11 cellular contexts compared by ENCODE assay signal in genomic region chr1:20291621-20292020, GRCh38. TPM values are rescaled to one million over a fixed set of nuclear protein-coding genes. Genes with fewer than 3 reads are reported as not detected.
DNase-seq lines count a peak whose midpoint lies in the region; ATAC-seq lines count a peak whose summit lies in the region.
"Had no signal": no experiment of that assay in that cellular context is flagged by ENCODE, and none has a peak within 500 bp of the region (broad histone marks: within the 10 kb centered on the region; RNA-seq: fewer than 3 reads in every experiment).

No MANE protein-coding gene starts in this region.

- peak overlapping the region; percentile 46 for H3K4me3 Mint-ChIP-seq in activated naive CD4-positive, alpha-beta T cell treated with anti-CD3 and anti-CD28 coated beads for 36 hours
- peak overlapping the region; percentile 88 for H3K4me3 Mint-ChIP-seq in T-helper 17 cell
- no peak overlapping the region for H3K4me3 Mint-ChIP-seq in T-helper 2 cell treated with Interferon-gamma antibody and Interleukin-4, amounts not matched to agents 5 μg/mL and 100 μg/mL, for 36 hours

- WGBS in iPS DF 6.9 (ENCODE audit: insufficient coverage, insufficient read length), result no CpG with 5 or more reads among the region's 19 CpGs

- in situ Hi-C loops in ACHN (cut with HindIII; ENCODE audit: low pct_ligation_motif_present, low pct_unique_long_range_greater_than_20kb, low sequenced_read_pairs), result no loop called here

- intact Hi-C loops in activated naive CD4-positive, alpha-beta T cell treated with anti-CD3 and anti-CD28 coated beads for 36 hours (cut with micrococcal nuclease), result no loop called here

- H3K36me3 ChIP-seq in iPS DF 6.9 (ENCODE audit: control insufficient read depth, insufficient read depth, low read length), result no peaks in the 10 kb centered on the region
- H3K36me3 ChIP-seq: gastrocnemius medialis had no signal

- ATAC-seq in T-helper 17 cell, result peak; percentile 55
- ATAC-seq: gastrocnemius medialis had no signal

- no peaks in the 10 kb centered on the region for H3K9me3 Mint-ChIP-seq in activated naive CD4-positive, alpha-beta T cell treated with anti-CD3 and anti-CD28 coated beads for 36 hours
- H3K9me3 Mint-ChIP-seq in T-helper 2 cell treated with Interferon-gamma antibody and Interleukin-4, amounts not matched to agents 5 μg/mL and 100 μg/mL, for 36 hours, result no peaks in the 10 kb centered on the region

- no peak overlapping the region for H3K27ac Mint-ChIP-seq in activated naive CD4-positive, alpha-beta T cell treated with anti-CD3 and anti-CD28 coated beads for 36 hours
- peak overlapping the region; percentile 87 for H3K27ac Mint-ChIP-seq in T-helper 17 cell
- no peak overlapping the region for H3K27ac Mint-ChIP-seq in T-helper 2 cell treated with Interferon-gamma antibody and Interleukin-4, amounts not matched to agents 5 μg/mL and 100 μg/mL, for 36 hours

- H3K9me3 ChIP-seq in T-helper 17 cell (ENCODE audit: control insufficient read depth, low read length, poor library complexity, severe bottlenecking), result no peaks in the 10 kb centered on the region
- H3K9me3 ChIP-seq in iPS DF 6.9 (ENCODE audit: control insufficient read depth, insufficient read depth, low read length), result no peaks in the 10 kb centered on the region
- H3K9me3 ChIP-seq: gastrocnemius medialis had no signal

- peak overlapping the region; percentile 37; the same call in 1 of the 2 replicates for H3K4me3 ChIP-seq in iPS DF 6.9 (ENCODE audit: low read length)
- H3K4me3 ChIP-seq: gastrocnemius medialis had no signal

- peaks cover 16% of the 10 kb centered on the region for H3K4me1 Mint-ChIP-seq in activated naive CD4-positive, alpha-beta T cell treated with anti-CD3 and anti-CD28 coated beads for 36 hours (ENCODE audit: low read depth)
- peaks cover 20% of the 10 kb centered on the region for H3K4me1 Mint-ChIP-seq in T-helper 17 cell
- peaks cover 5% of the 10 kb centered on the region for H3K4me1 Mint-ChIP-seq in T-helper 2 cell treated with Interferon-gamma antibody and Interleukin-4, amounts not matched to agents 5 μg/mL and 100 μg/mL, for 36 hours (ENCODE audit: low read depth)

- H3K27me3 Mint-ChIP-seq in activated naive CD4-positive, alpha-beta T cell treated with anti-CD3 and anti-CD28 coated beads for 36 hours (ENCODE audit: low read depth), result peaks cover 46% of the 10 kb centered on the region
- H3K27me3 Mint-ChIP-seq in T-helper 17 cell, result peaks cover 74% of the 10 kb centered on the region
- peaks cover 47% of the 10 kb centered on the region for H3K27me3 Mint-ChIP-seq in T-helper 2 cell treated with Interferon-gamma antibody and Interleukin-4, amounts not matched to agents 5 μg/mL and 100 μg/mL, for 36 hours (ENCODE audit: low read depth)

- no peaks in the 10 kb centered on the region for H3K36me3 Mint-ChIP-seq in activated naive CD4-positive, alpha-beta T cell treated with anti-CD3 and anti-CD28 coated beads for 36 hours (ENCODE audit: low read depth)
- H3K36me3 Mint-ChIP-seq in T-helper 17 cell (ENCODE audit: low read depth), result peaks cover 13% of the 10 kb centered on the region
- H3K36me3 Mint-ChIP-seq in T-helper 2 cell treated with Interferon-gamma antibody and Interleukin-4, amounts not matched to agents 5 μg/mL and 100 μg/mL, for 36 hours (ENCODE audit: low read depth), result no peaks in the 10 kb centered on the region

- H3K27ac ChIP-seq in iPS DF 6.9 (ENCODE audit: low read length), result no peak overlapping the region
- H3K27ac ChIP-seq: gastrocnemius medialis had no signal

- peaks cover 3% of the 10 kb centered on the region for H3K4me1 ChIP-seq in iPS DF 6.9 (ENCODE audit: control insufficient read depth, insufficient read depth, low read length)
- H3K4me1 ChIP-seq: gastrocnemius medialis had no signal

- CTCF ChIA-PET in activated naive CD4-positive, alpha-beta T cell treated with anti-CD3 and anti-CD28 coated beads for 36 hours (lab: Charles Lee), result no interaction called here

- DNase-seq in activated naive CD4-positive, alpha-beta T cell treated with anti-CD3 and anti-CD28 coated beads for 36 hours, result peak; percentile 32
- no peak for DNase-seq in activated naive CD4-positive, alpha-beta T cell treated with Interleukin-2 at 50 U/mL for 16 hours
- DNase-seq in T-helper 17 cell (no peak), iPS DF 6.9 (ENCODE audit: low read depth, low spot score) (no peak), ACHN (no peak), Kasumi-1 (lab: John Stamatoyannopoulos, UW) (no peak)
- peak; percentile 9 for DNase-seq in stimulated activated CD4-positive, alpha-beta T cell treated with anti-CD3 and anti-CD28 coated beads, Interleukin-4, amount 100 ng/mL, for 1 hour
- no peak for DNase-seq in T-helper 2 cell treated with Interferon-gamma antibody and Interleukin-4, amounts not matched to agents 5 μg/mL and 100 μg/mL, for 36 hours (ENCODE audit: low spot score)
- DNase-seq: activated effector memory CD4-positive, alpha-beta T cell treated with Interleukin-2 at 50 U/mL for 16 hours; gastrocnemius medialis; midbrain had no signal

- H3K27me3 ChIP-seq in iPS DF 6.9 (ENCODE audit: control insufficient read depth, insufficient read depth, low read length), result 0 out of 2 replicates have a peak, but pooled peaks cover 1% of the 10 kb centered on the region

RNA-seq across cellular contexts. Expression of gene VWA5B1, which starts 0.9 kb away (rescaled TPM):
- not detected for total RNA-seq in activated naive CD4-positive, alpha-beta T cell treated with anti-CD3 and anti-CD28 coated beads for 36 hours
- total RNA-seq in T-helper 17 cell, result under 1 TPM; 0.13 to 0.15 TPM

Comparison
In these comparisons a context has a peak if more than half of its experiments do, and no peak if none do; other contexts are left out.
1. DNase-seq: peak in activated naive CD4-positive, alpha-beta T cell treated with anti-CD3 and anti-CD28 coated beads for 36 hours (single experiment) and stimulated activated CD4-positive, alpha-beta T cell treated with anti-CD3 and anti-CD28 coated beads, Interleukin-4, amount 100 ng/mL, for 1 hour (single experiment); none in activated naive CD4-positive, alpha-beta T cell treated with Interleukin-2 at 50 U/mL for 16 hours (single experiment), T-helper 17 cell (0 of 3), iPS DF 6.9 (single experiment), T-helper 2 cell treated with Interferon-gamma antibody and Interleukin-4, amounts not matched to agents 5 μg/mL and 100 μg/mL, for 36 hours (single experiment), ACHN (single experiment) and Kasumi-1 (0 of 2).